In genomic region chr17:66227212-66228045, GRCh38 we compare ENCODE assay signal across 2 cellular contexts.
TF ChIP-seq lines count a peak whose summit lies in the region.

No MANE protein-coding gene starts in this region.

TF ChIP-seq in IMR-90, 13 proteins besides CTCF, POLR2A, EP300 and RAD21 (continued from another document):
- no peak for TF ChIP-seq MAZ (IDR thresholded peaks at IDR 0.05; ENCODE audit: borderline replicate concordance, low read depth, low read length)
TF ChIP-seq in IMR-90: peak in this region for 1.

TF ChIP-seq in liver, 16 proteins besides CTCF, POLR2A, EP300 and RAD21 (continued from another document):
- no peak for TF ChIP-seq ZBTB33 (IDR thresholded peaks at IDR 0.05)
- TF ChIP-seq FOXA1 (IDR thresholded peaks at IDR 0.05): no peak
- TF ChIP-seq ATF3 (IDR thresholded peaks at IDR 0.05): no peak
- no peak for TF ChIP-seq HNF4A (conservative IDR thresholded peaks at IDR 0.05)
- no peak for TF ChIP-seq FOXA2 (IDR thresholded peaks at IDR 0.05)
- TF ChIP-seq NR2F2 (IDR thresholded peaks at IDR 0.05): no peak
- no peak for TF ChIP-seq REST (IDR thresholded peaks at IDR 0.05)
- TF ChIP-seq TAF1 (conservative IDR thresholded peaks at IDR 0.05): no peak
- no peak for TF ChIP-seq YY1 (IDR thresholded peaks at IDR 0.05)
- TF ChIP-seq JUND (IDR thresholded peaks at IDR 0.05): no peak
- no peak for TF ChIP-seq EGR1 (IDR thresholded peaks at IDR 0.05; ENCODE audit: low read depth in 2 of 2)
- no peak for TF ChIP-seq MAX (IDR thresholded peaks at IDR 0.05)
- no peak for TF ChIP-seq GABPA (IDR thresholded peaks at IDR 0.05 in 1 of 2, conservative IDR thresholded peaks at IDR 0.05 in 1 of 2)
- no peak for TF ChIP-seq HNF4G (IDR thresholded peaks at IDR 0.05)
TF ChIP-seq in liver: peak in this region for 0.
